In genomic region chr2:64526034-64526433, GRCh38 we compare ENCODE assay signal across 8 cellular contexts. TPM values are rescaled to one million over a fixed set of nuclear protein-coding genes. Genes with fewer than 3 reads are reported as not detected.
DNase-seq lines count a peak whose midpoint lies in the region; ATAC-seq and TF ChIP-seq lines count a peak whose summit lies in the region.

No MANE protein-coding gene starts in this region.

- H3K9me2 ChIP-seq in PC-9 (ENCODE audit: insufficient read depth): no peaks in the 10 kb centered on the region

- in situ Hi-C loops in GM13977 (cut with MboI; ENCODE audit: low pct_unique_long_range_greater_than_20kb, low sequenced_read_pairs, unreplicated experiment): loop anchor here (10.0 kb wide), 1 partner anchor 339 kb away; no protein-coding TSS in a partner anchor

- H3K27ac Mint-ChIP-seq in activated CD4-positive, alpha-beta T cell treated with anti-CD3 and anti-CD28 coated beads, Interleukin-2, amount 10 ng/mL, durations not matched to agents 24 days and 14 days: peak overlapping the region; percentile 100

- peak overlapping the region; percentile 92 for H3K9ac ChIP-seq in smooth muscle cell (ENCODE audit: low read depth)

- no peak for ATAC-seq in GM18907 (IDR thresholded peaks at IDR 0.05; ENCODE audit: unreplicated experiment)
- no peak for ATAC-seq in GM18498 (IDR thresholded peaks at IDR 0.05; ENCODE audit: unreplicated experiment)

- peaks cover 4% of the 10 kb centered on the region for H3K27me3 Mint-ChIP-seq in activated CD4-positive, alpha-beta T cell treated with anti-CD3 and anti-CD28 coated beads, Interleukin-2, amount 10 ng/mL, durations not matched to agents 24 days and 14 days

- peaks cover 23% of the 10 kb centered on the region for H4K20me1 ChIP-seq in PC-9 (ENCODE audit: insufficient read depth)
- peaks cover 52% of the 10 kb centered on the region for H4K20me1 ChIP-seq in smooth muscle cell (ENCODE audit: low read depth)

- peak overlapping the region; percentile 97 for H3K4me3 Mint-ChIP-seq in activated CD4-positive, alpha-beta T cell treated with anti-CD3 and anti-CD28 coated beads, Interleukin-2, amount 10 ng/mL, durations not matched to agents 24 days and 14 days

- H3K27ac ChIP-seq in PC-9 (no peak overlapping the region), smooth muscle cell (ENCODE audit: low read depth) (peak overlapping the region; percentile 83)

- POLR2A ChIA-PET in PC-9 (lab: Charles Lee; ENCODE audit: unreplicated experiment): interaction anchor here (0.7 kb wide), 1 partner anchor 412 kb away, joined by 3 read pairs; no protein-coding TSS in a partner anchor

- H3K79me2 ChIP-seq in PC-9 (ENCODE audit: low read depth) (peaks cover 67% of the 10 kb centered on the region), smooth muscle cell (ENCODE audit: low read depth) (peaks cover 65% of the 10 kb centered on the region)

- H2AFZ ChIP-seq in PC-9 (no peak overlapping the region), smooth muscle cell (ENCODE audit: low read depth) (no peak overlapping the region)

- H3K4me2 ChIP-seq in PC-9: peak overlapping the region; percentile 82
- peak overlapping the region; percentile 92 for H3K4me2 ChIP-seq in smooth muscle cell

- peaks cover 43% of the 10 kb centered on the region for H3K4me1 Mint-ChIP-seq in activated CD4-positive, alpha-beta T cell treated with anti-CD3 and anti-CD28 coated beads, Interleukin-2, amount 10 ng/mL, durations not matched to agents 24 days and 14 days

- peaks cover 18% of the 10 kb centered on the region for H3K4me1 ChIP-seq in PC-9 (replicated peaks; ENCODE audit: insufficient read depth)
- H3K4me1 ChIP-seq in smooth muscle cell (ENCODE audit: low read depth): peaks cover 14% of the 10 kb centered on the region

- no peaks in the 10 kb centered on the region for H3K36me3 ChIP-seq in PC-9 (ENCODE audit: low read depth)
- H3K36me3 ChIP-seq in smooth muscle cell (ENCODE audit: low read depth): no peaks in the 10 kb centered on the region

- BruUV-seq in PC-9 (replicated peaks; lab: Mats Ljungman, UMichigan): no TSS peak

- 93% methylated on average over 3 of the region's 3 CpGs for WGBS in smooth muscle cell (ENCODE audit: low lambda C conversion rate)

- intact Hi-C loops in activated CD4-positive, alpha-beta T cell treated with anti-CD3 and anti-CD28 coated beads, Interleukin-2, amount 10 ng/mL, durations not matched to agents 24 days and 14 days (cut with micrococcal nuclease): loop anchor here (5.0 to 10.0 kb wide), 3 partner anchors 211 to 699 kb away; partner anchors contain the start of gene ACTR2
- intact Hi-C loops in PC-9 (cut with micrococcal nuclease; ENCODE audit: unreplicated experiment): loop anchor here (10.0 kb wide), 1 partner anchor 239 kb away; no protein-coding TSS in a partner anchor

- CTCF ChIA-PET in PC-9 (lab: Charles Lee): interaction anchor here (0.6 kb wide), 1 partner anchor 11 kb away, joined by 9 read pairs; no protein-coding TSS in a partner anchor

- H3K36me3 Mint-ChIP-seq in activated CD4-positive, alpha-beta T cell treated with anti-CD3 and anti-CD28 coated beads, Interleukin-2, amount 10 ng/mL, durations not matched to agents 24 days and 14 days (ENCODE audit: low read depth): peaks cover 27% of the 10 kb centered on the region

- H3F3A ChIP-seq in PC-9 (ENCODE audit: insufficient read depth, low read depth) (peaks cover 7% of the 10 kb centered on the region), smooth muscle cell (ENCODE audit: low read depth) (no peaks in the 10 kb centered on the region)

- no peak for TF ChIP-seq CTCF in PC-9 (conservative IDR thresholded peaks at IDR 0.05)
- TF ChIP-seq CTCF in fibroblast of the aortic adventitia (IDR thresholded peaks at IDR 0.05; ENCODE audit: insufficient read depth, low read length): no peak
- no peak for TF ChIP-seq CTCF in smooth muscle cell (IDR thresholded peaks at IDR 0.05; ENCODE audit: borderline replicate concordance, insufficient read depth, poor library complexity, severe bottlenecking)
- no peak for TF ChIP-seq CTCF in GM13977 (IDR thresholded peaks at IDR 0.05; ENCODE audit: extremely low read depth, insufficient read depth, missing control alignments)

- H3K9me3 ChIP-seq in PC-9 (ENCODE audit: insufficient read depth, low read depth) (no peaks in the 10 kb centered on the region), smooth muscle cell (replicated peaks; ENCODE audit: low read depth) (no peaks in the 10 kb centered on the region)

- no peak for DNase-seq in activated CD4-positive, alpha-beta T cell treated with anti-CD3 and anti-CD28 coated beads, Interleukin-2, amount 10 ng/mL, durations not matched to agents 24 days and 14 days
- no peak for DNase-seq in activated CD4-positive, alpha-beta T cell treated with anti-CD3 and anti-CD28 coated beads for 1 hour
- DNase-seq in PC-9 (no peak), fibroblast of the aortic adventitia (ENCODE audit: low read depth) (no peak), smooth muscle cell (lab: John Stamatoyannopoulos, UW; ENCODE audit: unreplicated experiment) (no peak), GM13977 (ENCODE audit: low spot score) (no peak)

- H3K4me3 ChIP-seq in PC-9: peak overlapping the region; percentile 67; the same call in 1 of the 2 replicates
- H3K4me3 ChIP-seq in fibroblast of the aortic adventitia (ENCODE audit: low read depth, low read length): peak overlapping the region; percentile 18
- H3K4me3 ChIP-seq in smooth muscle cell: peak overlapping the region; percentile 66

- H3K9me3 Mint-ChIP-seq in activated CD4-positive, alpha-beta T cell treated with anti-CD3 and anti-CD28 coated beads, Interleukin-2, amount 10 ng/mL, durations not matched to agents 24 days and 14 days: no peaks in the 10 kb centered on the region

- H3K27me3 ChIP-seq in PC-9 (ENCODE audit: insufficient read depth, low read depth) (no peaks in the 10 kb centered on the region), smooth muscle cell (ENCODE audit: low read depth) (no peaks in the 10 kb centered on the region)

RNA-seq across cellular contexts. Expression of gene AFTPH, which starts 1.9 kb away (rescaled TPM):
- total RNA-seq in activated CD4-positive, alpha-beta T cell treated with anti-CD3 and anti-CD28 coated beads, Interleukin-2, amount 10 ng/mL, durations not matched to agents 24 days and 14 days: 39.1 and 39.6 TPM in 2 replicates
- total RNA-seq in PC-9 (2021) (34.4 and 40.5 TPM in 2 replicates), fibroblast of the aortic adventitia (ENCODE audit: low replicate concordance) (23.6 and 29.8 TPM in 2 replicates), smooth muscle cell (26.3 and 30.8 TPM in 2 replicates)
- polyA plus RNA-seq in smooth muscle cell: 5.2 and 5.5 TPM in 2 replicates
